25 cellular contexts compared by ENCODE assay signal in genomic region chr1:67458663-67459062, GRCh38.
"Had no signal": no experiment of that assay in that cellular context is flagged by ENCODE, and none has a peak within 500 bp of the region (broad histone marks: within the 10 kb centered on the region; RNA-seq: fewer than 3 reads in every experiment).

No MANE protein-coding gene starts in this region.

- H3K27me3 ChIP-seq: hepatocyte, neutrophil, pancreas, tibial artery had no signal

- H3K36me3 Mint-ChIP-seq: activated naive CD4-positive, alpha-beta T cell treated with anti-CD3 and anti-CD28 coated beads, Interleukin-2, amount 50 U/mL, for 72 hours; brain; natural killer cell had no signal

- H3K4me1 Mint-ChIP-seq: natural killer cell, T-helper 17 cell had no signal

- H3K4me3 ChIP-seq: hepatocyte, pancreas, tibial artery had no signal

- H3K27ac Mint-ChIP-seq: activated CD8-positive, alpha-beta T cell treated with anti-CD3 and anti-CD28 coated beads, Interleukin-2, amount 10 ng/mL, durations not matched to agents 7 days and 5 days; activated naive CD4-positive, alpha-beta T cell treated with anti-CD3 and anti-CD28 coated beads, Interleukin-2, amount 50 U/mL, for 72 hours; activated T-helper 1 cell treated with anti-CD3 and anti-CD28 coated beads, Interleukin-12 subunit alpha, Interleukin-12 subunit beta, Interleukin-2, Interleukin-4 antibody, amounts not matched to agents 30 ng/mL and 10 ng/mL and 1 ng/mL, durations not matched to agents 14 hours and 24 hours and 36 hours; brain; dendritic cell treated with granulocyte-macrophage colony-stimulating factor and Interleukin-4, amounts not matched to agents 40 ng/mL and 50 ng/mL, for 4 days; natural killer cell; T-helper 17 cell had no signal

- ATAC-seq: activated CD4-positive, CD25-positive, alpha-beta regulatory T cell treated with anti-CD3 and anti-CD28 coated beads, Interleukin-2, amount 50 U/mL, for 24 hours; activated CD8-positive, alpha-beta T cell treated with anti-CD3 and anti-CD28 coated beads, Interleukin-2, amount 10 ng/mL, durations not matched to agents 7 days and 5 days; activated naive CD4-positive, alpha-beta T cell treated with anti-CD3 and anti-CD28 coated beads, Interleukin-2, amount 50 U/mL, for 72 hours; left ventricle myocardium superior; natural killer cell; right cardiac atrium; T-helper 17 cell had no signal

- DNase-seq: activated CD4-positive, alpha-beta T cell treated with anti-CD3 and anti-CD28 coated beads, Interleukin-2, amount 50 U/mL, for 1 hour; activated CD8-positive, alpha-beta T cell treated with anti-CD3 and anti-CD28 coated beads, Interleukin-2, amount 10 ng/mL, durations not matched to agents 7 days and 5 days; aorta; effector CD8-positive, alpha-beta T cell; foreskin melanocyte; kidney glomerular epithelial cell; left ventricle myocardium superior; mammary epithelial cell; midbrain; natural killer cell; pancreas; right cardiac atrium; stimulated activated CD4-positive, alpha-beta T cell treated with anti-CD3 and anti-CD28 coated beads, Interleukin-12 subunit alpha, Interleukin-12 subunit beta, amount 100 ng/mL, for 4 hours; stimulated activated CD4-positive, alpha-beta T cell treated with anti-CD3 and anti-CD28 coated beads, Interleukin-4, amount 100 ng/mL, for 4 hours; substantia nigra; SW 1271; T-helper 17 cell; tibial artery had no signal

- H3K27ac ChIP-seq: hepatocyte, neutrophil, pancreas, tibial artery had no signal

- H3K9me3 Mint-ChIP-seq: activated naive CD4-positive, alpha-beta T cell treated with anti-CD3 and anti-CD28 coated beads, Interleukin-2, amount 50 U/mL, for 72 hours; activated T-helper 1 cell treated with anti-CD3 and anti-CD28 coated beads, Interleukin-12 subunit alpha, Interleukin-12 subunit beta, Interleukin-2, Interleukin-4 antibody, amounts not matched to agents 30 ng/mL and 10 ng/mL and 1 ng/mL, durations not matched to agents 14 hours and 24 hours and 36 hours; brain; dendritic cell treated with granulocyte-macrophage colony-stimulating factor and Interleukin-4, amounts not matched to agents 40 ng/mL and 50 ng/mL, for 4 days; natural killer cell had no signal

- H3K4me1 ChIP-seq: pancreas had no signal

- H3K4me2 ChIP-seq: hepatocyte had no signal

- H3K27me3 Mint-ChIP-seq: dendritic cell treated with granulocyte-macrophage colony-stimulating factor and Interleukin-4, amounts not matched to agents 40 ng/mL and 50 ng/mL, for 4 days; T-helper 17 cell had no signal

- H3K4me3 Mint-ChIP-seq: activated CD8-positive, alpha-beta T cell treated with anti-CD3 and anti-CD28 coated beads, Interleukin-2, amount 10 ng/mL, durations not matched to agents 7 days and 5 days; activated T-helper 1 cell treated with anti-CD3 and anti-CD28 coated beads, Interleukin-12 subunit alpha, Interleukin-12 subunit beta, Interleukin-2, Interleukin-4 antibody, amounts not matched to agents 30 ng/mL and 10 ng/mL and 1 ng/mL, durations not matched to agents 14 hours and 24 hours and 36 hours; brain; dendritic cell treated with granulocyte-macrophage colony-stimulating factor and Interleukin-4, amounts not matched to agents 40 ng/mL and 50 ng/mL, for 4 days; natural killer cell; T-helper 17 cell had no signal

- H2AFZ ChIP-seq: hepatocyte had no signal

- H3K79me2 ChIP-seq: hepatocyte had no signal

- H3K9me3 ChIP-seq: neutrophil, pancreas, tibial artery had no signal

- H3K36me3 ChIP-seq: neutrophil, pancreas, tibial artery had no signal
